9 cellular contexts compared by ENCODE assay signal in genomic region chr2:96608459-96609455, GRCh38. TPM values are rescaled to one million over a fixed set of nuclear protein-coding genes. Genes with fewer than 3 reads are reported as not detected.
DNase-seq lines count a peak whose midpoint lies in the region; ATAC-seq, FAIRE-seq and TF ChIP-seq lines count a peak whose summit lies in the region.
"Had no signal": no experiment of that assay in that cellular context is flagged by ENCODE, and none has a peak within 500 bp of the region (broad histone marks: within the 10 kb centered on the region; RNA-seq: fewer than 3 reads in every experiment).

No MANE protein-coding gene starts in this region.

- H3K9me3 ChIP-seq in Karpas-422 (ENCODE audit: low read length) = no peaks in the 10 kb centered on the region

- no peak for ATAC-seq in GM19467 (IDR thresholded peaks at IDR 0.05; ENCODE audit: unreplicated experiment)

- peaks cover 62% of the 10 kb centered on the region for H3K36me3 Mint-ChIP-seq in activated CD4-positive, alpha-beta memory T cell treated with anti-CD3 and anti-CD28 coated beads for 36 hours
- peaks cover 91% of the 10 kb centered on the region for H3K36me3 Mint-ChIP-seq in activated CD4-positive, alpha-beta memory T cell treated with anti-CD3 and anti-CD28 coated beads, Interleukin-2, amount 10 ng/mL, durations not matched to agents 7 days and 5 days (ENCODE audit: low read depth)
- peaks cover 40% of the 10 kb centered on the region for H3K36me3 Mint-ChIP-seq in progenitor cell of endocrine pancreas (ENCODE audit: insufficient read depth)

- POLR2A ChIA-PET in activated CD4-positive, alpha-beta memory T cell treated with anti-CD3 and anti-CD28 coated beads for 36 hours (lab: Charles Lee) = no interaction called here
- POLR2A ChIA-PET in activated CD4-positive, alpha-beta memory T cell treated with anti-CD3 and anti-CD28 coated beads, Interleukin-2, amount 10 ng/mL, durations not matched to agents 7 days and 5 days (lab: Charles Lee) = interaction anchor here (2.6 kb wide), 1 partner anchor 14 kb away, joined by 9 read pairs; no protein-coding TSS in a partner anchor

- H3K27ac Mint-ChIP-seq in activated CD4-positive, alpha-beta memory T cell treated with anti-CD3 and anti-CD28 coated beads for 36 hours = peak overlapping the region; percentile 64
- no peak overlapping the region for H3K27ac Mint-ChIP-seq in activated CD4-positive, alpha-beta memory T cell treated with anti-CD3 and anti-CD28 coated beads, Interleukin-2, amount 10 ng/mL, durations not matched to agents 7 days and 5 days
- H3K27ac Mint-ChIP-seq in progenitor cell of endocrine pancreas = peak overlapping the region; percentile 71

- H3K4me1 Mint-ChIP-seq in activated CD4-positive, alpha-beta memory T cell treated with anti-CD3 and anti-CD28 coated beads for 36 hours (ENCODE audit: low read depth) = no peaks in the 10 kb centered on the region
- H3K4me1 Mint-ChIP-seq in activated CD4-positive, alpha-beta memory T cell treated with anti-CD3 and anti-CD28 coated beads, Interleukin-2, amount 10 ng/mL, durations not matched to agents 7 days and 5 days = peaks cover 6% of the 10 kb centered on the region
- H3K4me1 Mint-ChIP-seq in progenitor cell of endocrine pancreas (ENCODE audit: low read depth) = no peaks in the 10 kb centered on the region

- no peaks in the 10 kb centered on the region for H4K20me1 ChIP-seq in Karpas-422 (ENCODE audit: insufficient read depth, low read depth, low read length)

- CTCF ChIA-PET in activated CD4-positive, alpha-beta memory T cell treated with anti-CD3 and anti-CD28 coated beads for 36 hours (lab: Charles Lee) = interaction anchor here (0.6 kb wide), 1 partner anchor 1082 kb away, joined by 3 read pairs; no protein-coding TSS in a partner anchor
- CTCF ChIA-PET in activated CD4-positive, alpha-beta memory T cell treated with anti-CD3 and anti-CD28 coated beads, Interleukin-2, amount 10 ng/mL, durations not matched to agents 7 days and 5 days (lab: Charles Lee) = interaction anchor here (0.7 kb wide), 1 partner anchor 152 kb away, joined by 3 read pairs; no protein-coding TSS in a partner anchor

- intact Hi-C loops in activated CD4-positive, alpha-beta memory T cell treated with anti-CD3 and anti-CD28 coated beads for 36 hours (cut with micrococcal nuclease) = no loop called here

- no peak for FAIRE-seq in HTR-8/SVneo (lab: Jason Lieb, UNC)

- H3K27me3 ChIP-seq in Karpas-422 (ENCODE audit: low read length) = no peaks in the 10 kb centered on the region

- no peak overlapping the region for H3K27ac ChIP-seq in Karpas-422 (ENCODE audit: low read length)

- no peak overlapping the region for H3K4me3 ChIP-seq in Karpas-422 (ENCODE audit: low read length)

- H3K27me3 Mint-ChIP-seq in activated CD4-positive, alpha-beta memory T cell treated with anti-CD3 and anti-CD28 coated beads for 36 hours = no peaks in the 10 kb centered on the region
- H3K27me3 Mint-ChIP-seq in activated CD4-positive, alpha-beta memory T cell treated with anti-CD3 and anti-CD28 coated beads, Interleukin-2, amount 10 ng/mL, durations not matched to agents 7 days and 5 days = no peaks in the 10 kb centered on the region
- no peaks in the 10 kb centered on the region for H3K27me3 Mint-ChIP-seq in progenitor cell of endocrine pancreas

- TF ChIP-seq CTCF in progenitor cell of endocrine pancreas (IDR thresholded peaks at IDR 0.05; ENCODE audit: unreplicated experiment) = no peak

- no peaks in the 10 kb centered on the region for H3K79me2 ChIP-seq in Karpas-422 (ENCODE audit: low read length)

- H3K9me3 Mint-ChIP-seq in activated CD4-positive, alpha-beta memory T cell treated with anti-CD3 and anti-CD28 coated beads for 36 hours = no peaks in the 10 kb centered on the region
- no peaks in the 10 kb centered on the region for H3K9me3 Mint-ChIP-seq in activated CD4-positive, alpha-beta memory T cell treated with anti-CD3 and anti-CD28 coated beads, Interleukin-2, amount 10 ng/mL, durations not matched to agents 7 days and 5 days
- H3K9me3 Mint-ChIP-seq in progenitor cell of endocrine pancreas (ENCODE audit: low read depth) = no peaks in the 10 kb centered on the region

- H3K4me3 Mint-ChIP-seq in activated CD4-positive, alpha-beta memory T cell treated with anti-CD3 and anti-CD28 coated beads for 36 hours = no peak overlapping the region
- no peak overlapping the region for H3K4me3 Mint-ChIP-seq in activated CD4-positive, alpha-beta memory T cell treated with anti-CD3 and anti-CD28 coated beads, Interleukin-2, amount 10 ng/mL, durations not matched to agents 7 days and 5 days
- H3K4me3 Mint-ChIP-seq in progenitor cell of endocrine pancreas (ENCODE audit: low read depth) = no peak overlapping the region

- peaks cover 31% of the 10 kb centered on the region for H3K36me3 ChIP-seq in Karpas-422 (ENCODE audit: insufficient read depth, low read length)

- no peak overlapping the region for H3K9ac ChIP-seq in Karpas-422 (ENCODE audit: low read length)

- DNase-seq in activated CD4-positive, alpha-beta memory T cell treated with anti-CD3 and anti-CD28 coated beads for 36 hours = no peak
- no peak for DNase-seq in activated CD4-positive, alpha-beta memory T cell treated with anti-CD3 and anti-CD28 coated beads, Interleukin-2, amount 10 ng/mL, durations not matched to agents 7 days and 5 days
- peak; percentile 54 for DNase-seq in HTR-8/SVneo (ENCODE audit: insufficient read length, low spot score)
- DNase-seq in dermis blood vessel endothelial cell = peak; percentile 52
- DNase-seq in progenitor cell of endocrine pancreas (ENCODE audit: low spot score, unreplicated experiment) = no peak
- DNase-seq in NCI-H1930 (lab: John Stamatoyannopoulos, UW) = no peak
- DNase-seq in Karpas-422 = no peak

- no peaks in the 10 kb centered on the region for H3K4me1 ChIP-seq in Karpas-422 (ENCODE audit: low read length)

- H3K4me2 ChIP-seq in Karpas-422 (ENCODE audit: low read depth, low read length, poor library complexity, severe bottlenecking) = no peak overlapping the region

- no peak overlapping the region for H2AFZ ChIP-seq in Karpas-422 (ENCODE audit: low read length)

- no peaks in the 10 kb centered on the region for H3K9me2 ChIP-seq in Karpas-422 (replicated peaks; ENCODE audit: insufficient read depth, low read length)

RNA-seq across cellular contexts. Expression of gene KANSL3, which starts 29.4 kb away (rescaled TPM):
- total RNA-seq in activated CD4-positive, alpha-beta memory T cell treated with anti-CD3 and anti-CD28 coated beads for 36 hours = 10 to 100 TPM; 33.7 to 39.4 TPM
- total RNA-seq in activated CD4-positive, alpha-beta memory T cell treated with anti-CD3 and anti-CD28 coated beads, Interleukin-2, amount 10 ng/mL, durations not matched to agents 7 days and 5 days = 10 to 100 TPM; 58.2 to 60.9 TPM
- total RNA-seq in dermis blood vessel endothelial cell (27.7 and 32.8 TPM in 2 replicates), progenitor cell of endocrine pancreas (53.6 and 57.7 TPM in 2 replicates)
- total RNA-seq in Karpas-422 (2014; rRNA removed; shearing (Covaris generic); ENCODE audit: low replicate concordance) = 24.7 and 40.6 TPM in 2 replicates

RNA-seq across cellular contexts. Expression of gene FER1L5, which starts 33.8 kb away (rescaled TPM):
- total RNA-seq in activated CD4-positive, alpha-beta memory T cell treated with anti-CD3 and anti-CD28 coated beads for 36 hours = not detected
- total RNA-seq in activated CD4-positive, alpha-beta memory T cell treated with anti-CD3 and anti-CD28 coated beads, Interleukin-2, amount 10 ng/mL, durations not matched to agents 7 days and 5 days = not detected
- total RNA-seq in dermis blood vessel endothelial cell (under 0.01 TPM in 1 of 2 replicates, not detected in the other), progenitor cell of endocrine pancreas (1.0 and 1.5 TPM in 2 replicates)
- not detected in 2 replicates for total RNA-seq in Karpas-422 (2014; rRNA removed; shearing (Covaris generic); ENCODE audit: low replicate concordance)
- total RNA-seq: omental fat pad had no signal

Comparison
In these comparisons a context has a peak if more than half of its experiments do, and no peak if none do; other contexts are left out.
1. DNase-seq: peak in HTR-8/SVneo (single experiment) and dermis blood vessel endothelial cell (single experiment); none in activated CD4-positive, alpha-beta memory T cell treated with anti-CD3 and anti-CD28 coated beads for 36 hours (single experiment), activated CD4-positive, alpha-beta memory T cell treated with anti-CD3 and anti-CD28 coated beads, Interleukin-2, amount 10 ng/mL, durations not matched to agents 7 days and 5 days (single experiment), progenitor cell of endocrine pancreas (single experiment), NCI-H1930 (0 of 2) and Karpas-422 (single experiment).